In the genomic region with DNA sequence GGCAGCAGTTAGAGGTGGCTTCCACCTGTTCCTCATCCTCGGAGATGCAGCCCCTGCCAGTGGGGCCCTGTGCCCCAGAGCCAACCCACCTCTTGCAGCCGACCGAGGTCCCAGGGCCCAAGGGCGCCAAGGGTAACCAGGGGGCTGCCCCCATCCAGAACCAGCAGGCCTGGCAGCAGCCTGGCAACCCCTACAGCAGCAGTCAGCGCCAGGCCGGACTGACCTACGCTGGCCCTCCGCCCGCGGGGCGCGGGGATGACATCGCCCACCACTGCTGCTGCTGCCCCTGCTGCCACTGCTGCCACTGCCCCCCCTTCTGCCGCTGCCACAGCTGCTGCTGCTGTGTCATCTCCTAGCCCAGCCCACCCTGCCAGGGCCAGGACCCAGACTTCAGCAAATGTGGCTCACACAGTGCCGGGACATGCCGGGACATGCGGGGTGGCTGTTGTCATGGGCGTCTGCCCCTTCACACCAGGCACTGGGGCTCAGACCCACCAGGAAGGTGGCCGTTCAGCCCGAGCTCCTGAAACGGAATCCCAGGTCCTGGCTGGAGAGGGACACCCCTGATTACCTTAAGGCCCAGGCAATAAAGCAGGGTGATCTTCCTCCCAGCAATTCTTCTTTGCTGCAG, we compare ENCODE assay signal across 1 cellular context.
A peak's percentile ranks its signal among the peaks of the same experiment; 100 is the strongest.
TF ChIP-seq lines count a peak whose summit lies in the region.

No MANE protein-coding gene starts in this region.

TF ChIP-seq in HepG2, 621 proteins besides CTCF, POLR2A, EP300 and RAD21:
- TF ChIP-seq, protein P1, sequence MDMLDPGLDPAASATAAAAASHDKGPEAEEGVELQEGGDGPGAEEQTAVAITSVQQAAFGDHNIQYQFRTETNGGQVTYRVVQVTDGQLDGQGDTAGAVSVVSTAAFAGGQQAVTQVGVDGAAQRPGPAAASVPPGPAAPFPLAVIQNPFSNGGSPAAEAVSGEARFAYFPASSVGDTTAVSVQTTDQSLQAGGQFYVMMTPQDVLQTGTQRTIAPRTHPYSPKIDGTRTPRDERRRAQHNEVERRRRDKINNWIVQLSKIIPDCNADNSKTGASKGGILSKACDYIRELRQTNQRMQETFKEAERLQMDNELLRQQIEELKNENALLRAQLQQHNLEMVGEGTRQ (IDR thresholded peaks at IDR 0.05; ENCODE audit: low read depth, low read length): no peak
- TF ChIP-seq, protein P1 (CRISPR knock-in tag; IDR thresholded peaks at IDR 0.05; ENCODE audit: borderline replicate concordance): no peak
- TF ChIP-seq, protein P2, sequence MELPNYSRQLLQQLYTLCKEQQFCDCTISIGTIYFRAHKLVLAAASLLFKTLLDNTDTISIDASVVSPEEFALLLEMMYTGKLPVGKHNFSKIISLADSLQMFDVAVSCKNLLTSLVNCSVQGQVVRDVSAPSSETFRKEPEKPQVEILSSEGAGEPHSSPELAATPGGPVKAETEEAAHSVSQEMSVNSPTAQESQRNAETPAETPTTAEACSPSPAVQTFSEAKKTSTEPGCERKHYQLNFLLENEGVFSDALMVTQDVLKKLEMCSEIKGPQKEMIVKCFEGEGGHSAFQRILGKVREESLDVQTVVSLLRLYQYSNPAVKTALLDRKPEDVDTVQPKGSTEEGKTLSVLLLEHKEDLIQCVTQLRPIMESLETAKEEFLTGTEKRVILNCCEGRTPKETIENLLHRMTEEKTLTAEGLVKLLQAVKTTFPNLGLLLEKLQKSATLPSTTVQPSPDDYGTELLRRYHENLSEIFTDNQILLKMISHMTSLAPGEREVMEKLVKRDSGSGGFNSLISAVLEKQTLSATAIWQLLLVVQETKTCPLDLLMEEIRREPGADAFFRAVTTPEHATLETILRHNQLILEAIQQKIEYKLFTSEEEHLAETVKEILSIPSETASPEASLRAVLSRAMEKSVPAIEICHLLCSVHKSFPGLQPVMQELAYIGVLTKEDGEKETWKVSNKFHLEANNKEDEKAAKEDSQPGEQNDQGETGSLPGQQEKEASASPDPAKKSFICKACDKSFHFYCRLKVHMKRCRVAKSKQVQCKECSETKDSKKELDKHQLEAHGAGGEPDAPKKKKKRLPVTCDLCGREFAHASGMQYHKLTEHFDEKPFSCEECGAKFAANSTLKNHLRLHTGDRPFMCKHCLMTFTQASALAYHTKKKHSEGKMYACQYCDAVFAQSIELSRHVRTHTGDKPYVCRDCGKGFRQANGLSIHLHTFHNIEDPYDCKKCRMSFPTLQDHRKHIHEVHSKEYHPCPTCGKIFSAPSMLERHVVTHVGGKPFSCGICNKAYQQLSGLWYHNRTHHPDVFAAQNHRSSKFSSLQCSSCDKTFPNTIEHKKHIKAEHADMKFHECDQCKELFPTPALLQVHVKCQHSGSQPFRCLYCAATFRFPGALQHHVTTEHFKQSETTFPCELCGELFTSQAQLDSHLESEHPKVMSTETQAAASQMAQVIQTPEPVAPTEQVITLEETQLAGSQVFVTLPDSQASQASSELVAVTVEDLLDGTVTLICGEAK (IDR thresholded peaks at IDR 0.05): no peak
- TF ChIP-seq, protein P2 (CRISPR knock-in tag; IDR thresholded peaks at IDR 0.05): 0 out of 2 replicates have a peak, but pooled peaks have one; percentile 14
- no peak for TF ChIP-seq CBX2 (IDR thresholded peaks at IDR 0.05; ENCODE audit: low read depth, low read length)
- TF ChIP-seq CBX2 (CRISPR knock-in tag; IDR thresholded peaks at IDR 0.05; ENCODE audit: low read depth): no peak
- no peak for TF ChIP-seq FOXC1 (CRISPR knock-in tag; IDR thresholded peaks at IDR 0.05; ENCODE audit: borderline replicate concordance)
- TF ChIP-seq, protein P3, sequence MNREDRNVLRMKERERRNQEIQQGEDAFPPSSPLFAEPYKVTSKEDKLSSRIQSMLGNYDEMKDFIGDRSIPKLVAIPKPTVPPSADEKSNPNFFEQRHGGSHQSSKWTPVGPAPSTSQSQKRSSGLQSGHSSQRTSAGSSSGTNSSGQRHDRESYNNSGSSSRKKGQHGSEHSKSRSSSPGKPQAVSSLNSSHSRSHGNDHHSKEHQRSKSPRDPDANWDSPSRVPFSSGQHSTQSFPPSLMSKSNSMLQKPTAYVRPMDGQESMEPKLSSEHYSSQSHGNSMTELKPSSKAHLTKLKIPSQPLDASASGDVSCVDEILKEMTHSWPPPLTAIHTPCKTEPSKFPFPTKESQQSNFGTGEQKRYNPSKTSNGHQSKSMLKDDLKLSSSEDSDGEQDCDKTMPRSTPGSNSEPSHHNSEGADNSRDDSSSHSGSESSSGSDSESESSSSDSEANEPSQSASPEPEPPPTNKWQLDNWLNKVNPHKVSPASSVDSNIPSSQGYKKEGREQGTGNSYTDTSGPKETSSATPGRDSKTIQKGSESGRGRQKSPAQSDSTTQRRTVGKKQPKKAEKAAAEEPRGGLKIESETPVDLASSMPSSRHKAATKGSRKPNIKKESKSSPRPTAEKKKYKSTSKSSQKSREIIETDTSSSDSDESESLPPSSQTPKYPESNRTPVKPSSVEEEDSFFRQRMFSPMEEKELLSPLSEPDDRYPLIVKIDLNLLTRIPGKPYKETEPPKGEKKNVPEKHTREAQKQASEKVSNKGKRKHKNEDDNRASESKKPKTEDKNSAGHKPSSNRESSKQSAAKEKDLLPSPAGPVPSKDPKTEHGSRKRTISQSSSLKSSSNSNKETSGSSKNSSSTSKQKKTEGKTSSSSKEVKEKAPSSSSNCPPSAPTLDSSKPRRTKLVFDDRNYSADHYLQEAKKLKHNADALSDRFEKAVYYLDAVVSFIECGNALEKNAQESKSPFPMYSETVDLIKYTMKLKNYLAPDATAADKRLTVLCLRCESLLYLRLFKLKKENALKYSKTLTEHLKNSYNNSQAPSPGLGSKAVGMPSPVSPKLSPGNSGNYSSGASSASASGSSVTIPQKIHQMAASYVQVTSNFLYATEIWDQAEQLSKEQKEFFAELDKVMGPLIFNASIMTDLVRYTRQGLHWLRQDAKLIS (CRISPR knock-in tag; IDR thresholded peaks at IDR 0.05): no peak
- no peak for TF ChIP-seq ZNF460 (CRISPR knock-in tag; IDR thresholded peaks at IDR 0.05; ENCODE audit: borderline replicate concordance)
- no peak for TF ChIP-seq CC2D1A (CRISPR knock-in tag; IDR thresholded peaks at IDR 0.05)
- TF ChIP-seq ZNF546 (CRISPR knock-in tag; conservative IDR thresholded peaks at IDR 0.05): no peak
- TF ChIP-seq TBP (CRISPR knock-in tag; IDR thresholded peaks at IDR 0.05): no peak
- no peak for TF ChIP-seq SRSF9 (IDR thresholded peaks at IDR 0.05; ENCODE audit: borderline replicate concordance, insufficient read depth, low read depth, low read length, poor library complexity, severe bottlenecking)
- peak; percentile 39; the same call in 1 of the 2 replicates for TF ChIP-seq ZSCAN31 (CRISPR knock-in tag; IDR thresholded peaks at IDR 0.05; ENCODE audit: low read depth)
- no peak for TF ChIP-seq XBP1 (CRISPR knock-in tag; IDR thresholded peaks at IDR 0.05)
- 0 out of 2 replicates have a peak, but pooled peaks have one; percentile 32 for TF ChIP-seq ZNF451 (CRISPR knock-in tag; IDR thresholded peaks at IDR 0.05)
- TF ChIP-seq GABPB1 (CRISPR knock-in tag; IDR thresholded peaks at IDR 0.05): peak; percentile 10; the same call in 1 of the 2 replicates
- TF ChIP-seq PHF8 (CRISPR knock-in tag; IDR thresholded peaks at IDR 0.05): peak; percentile 2; the same call in 1 of the 2 replicates
- no peak for TF ChIP-seq MAZ (IDR thresholded peaks at IDR 0.05; ENCODE audit: borderline replicate concordance, low read depth, low read length)
- TF ChIP-seq MAZ (CRISPR knock-in tag; IDR thresholded peaks at IDR 0.05; ENCODE audit: low read depth): 0 out of 2 replicates have a peak, but pooled peaks have one; percentile 31
- no peak for TF ChIP-seq ZBTB33 (CRISPR knock-in tag; IDR thresholded peaks at IDR 0.05)
- TF ChIP-seq AGO2 (optimal IDR thresholded peaks at IDR 0.05; ENCODE audit: low read depth, low read length): peak; percentile 46
- no peak for TF ChIP-seq ZNF629 (CRISPR knock-in tag; conservative IDR thresholded peaks at IDR 0.05)
- peak; percentile 26 for TF ChIP-seq AGO1 (IDR thresholded peaks at IDR 0.05; ENCODE audit: low read depth, low read length, poor library complexity, severe bottlenecking)
- no peak for TF ChIP-seq PAF1 (CRISPR knock-in tag; IDR thresholded peaks at IDR 0.05)
- no peak for TF ChIP-seq ZSCAN9 (CRISPR knock-in tag; IDR thresholded peaks at IDR 0.05; ENCODE audit: borderline replicate concordance)
- TF ChIP-seq HNRNPL (IDR thresholded peaks at IDR 0.05; ENCODE audit: low read depth, low read length): 0 out of 2 replicates have a peak, but pooled peaks have one; percentile 43
